Comparison of ENCODE assay signal across 4 cellular contexts in the genomic region with DNA sequence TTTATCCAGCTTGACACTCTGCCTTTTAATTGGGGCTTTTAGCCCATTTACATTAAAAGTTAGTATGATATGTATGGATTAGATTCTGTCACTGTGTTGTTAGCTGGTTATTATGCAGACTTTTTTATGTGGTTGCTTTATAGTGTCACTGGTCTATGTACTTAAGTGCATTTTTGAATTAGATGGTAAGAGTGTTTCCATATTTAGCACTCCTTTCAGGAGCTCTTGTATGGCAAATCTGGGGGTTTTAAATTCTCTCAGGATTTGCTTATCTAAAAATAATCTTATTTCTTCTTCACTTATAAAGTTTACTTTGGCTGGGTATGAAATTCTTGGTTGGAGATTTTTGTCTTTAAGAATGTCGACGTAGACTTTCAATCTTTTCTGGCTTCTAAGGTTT. TPM values are rescaled to one million over a fixed set of nuclear protein-coding genes. Genes with fewer than 3 reads are reported as not detected.
"Had no signal": no experiment of that assay in that cellular context is flagged by ENCODE, and none has a peak within 500 bp of the region (broad histone marks: within the 10 kb centered on the region; RNA-seq: fewer than 3 reads in every experiment).

No MANE protein-coding gene starts in this region.

- H3K4me3 ChIP-seq: GM12878 had no signal

- ATAC-seq: GM12878 had no signal

- DNase-seq: GDM1, GF-D8 had no signal

RNA-seq across cellular contexts. Expression of a gene that starts 4.0 kb away (rescaled TPM):
- total RNA-seq: G401, GM12878 had no signal

RNA-seq across cellular contexts. Expression of a gene that starts 19.8 kb away (rescaled TPM):
- total RNA-seq: G401, GM12878 had no signal

RNA-seq across cellular contexts. Expression of a gene that starts 29.0 kb away (rescaled TPM):
- total RNA-seq: G401 had no signal

RNA-seq across cellular contexts. Expression of a gene that starts 42.7 kb away (rescaled TPM):
- total RNA-seq: G401, GM12878 had no signal

RNA-seq across cellular contexts. Expression of a gene that starts 46.6 kb away (rescaled TPM):
- total RNA-seq: G401, GM12878 had no signal
